Comparison of ENCODE assay signal across 8 cellular contexts in the genomic region with DNA sequence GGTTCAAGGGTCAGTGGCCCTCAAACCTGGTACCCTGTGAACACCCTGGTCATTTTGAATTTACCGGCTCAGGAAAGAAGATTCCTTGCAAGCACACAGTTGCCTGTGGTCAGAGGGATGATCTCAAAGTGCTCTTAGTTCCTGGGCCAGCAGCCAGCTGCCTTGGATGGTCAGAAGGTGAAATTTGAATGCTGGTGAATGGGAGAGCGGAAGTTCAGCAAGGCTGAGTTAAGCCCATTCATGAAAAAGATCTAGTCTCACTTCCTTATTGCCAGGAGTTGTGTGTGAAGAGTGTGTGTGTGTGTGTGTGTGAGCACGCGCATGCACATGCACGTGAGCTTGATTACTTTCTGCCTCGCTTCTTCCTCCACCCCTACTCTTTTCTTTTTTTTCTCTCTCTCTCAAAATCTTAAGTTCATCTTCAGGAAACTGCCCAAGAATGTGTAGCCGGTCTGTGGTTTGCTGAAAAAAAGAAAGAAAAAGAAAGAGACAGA.
DNase-seq lines count a peak whose midpoint lies in the region; ATAC-seq, FAIRE-seq and TF ChIP-seq lines count a peak whose summit lies in the region.

No MANE protein-coding gene starts in this region.

- ATAC-seq in GM21423 (IDR thresholded peaks at IDR 0.05; ENCODE audit: unreplicated experiment) (peak; percentile 46), left lung (peak; percentile 80)
- ATAC-seq in activated naive CD8-positive, alpha-beta T cell treated with anti-CD3 and anti-CD28 coated beads, Interleukin-2, amount 50 U/mL, for 24 hours: no peak

- no peaks in the 10 kb centered on the region for H3K36me3 ChIP-seq in left lung

- TF ChIP-seq CTCF in left lung (IDR thresholded peaks at IDR 0.05) (no peak), D721Med (IDR thresholded peaks at IDR 0.05; ENCODE audit: insufficient read depth, missing control alignments) (no peak)

- peak overlapping the region; percentile 65 for H3K4me3 Mint-ChIP-seq in activated naive CD8-positive, alpha-beta T cell treated with anti-CD3 and anti-CD28 coated beads, Interleukin-2, amount 50 U/mL, for 24 hours

- no peaks in the 10 kb centered on the region for H3K9me3 ChIP-seq in left lung

- peaks cover 67% of the 10 kb centered on the region for H3K4me1 Mint-ChIP-seq in activated naive CD8-positive, alpha-beta T cell treated with anti-CD3 and anti-CD28 coated beads, Interleukin-2, amount 50 U/mL, for 24 hours

- peaks cover 0 to 20% of the 10 kb centered on the region in 2 donors for H3K27me3 ChIP-seq in left lung

- intact Hi-C loops in left lung (cut with DNase I): no loop called here

- H3K27ac Mint-ChIP-seq in activated naive CD8-positive, alpha-beta T cell treated with anti-CD3 and anti-CD28 coated beads, Interleukin-2, amount 50 U/mL, for 24 hours: peak overlapping the region; percentile 89

- H3K27me3 Mint-ChIP-seq in activated naive CD8-positive, alpha-beta T cell treated with anti-CD3 and anti-CD28 coated beads, Interleukin-2, amount 50 U/mL, for 24 hours: no peaks in the 10 kb centered on the region

- in situ Hi-C loops in KBM-7 (cut with MboI; ENCODE audit: low pct_unique_long_range_greater_than_20kb, low sequenced_read_pairs): no loop called here

- no peaks in the 10 kb centered on the region for H3K36me3 Mint-ChIP-seq in activated naive CD8-positive, alpha-beta T cell treated with anti-CD3 and anti-CD28 coated beads, Interleukin-2, amount 50 U/mL, for 24 hours (ENCODE audit: low read depth)

- DNase-seq in KBM-7: peak; percentile 76
- DNase-seq in activated naive CD8-positive, alpha-beta T cell treated with anti-CD3 and anti-CD28 coated beads, Interleukin-2, amount 50 U/mL, for 24 hours: no peak
- peak in 1 of 2 donors; percentile 65 for DNase-seq in left lung
- no peak for DNase-seq in NCI-H1417 (lab: John Stamatoyannopoulos, UW)
- no peak for DNase-seq in NCI-H146 treated with DMSO at 0.1 percent for 48 hours (lab: John Stamatoyannopoulos, UW; ENCODE audit: unreplicated experiment)
- no peak for DNase-seq in D721Med (ENCODE audit: insufficient read length, low spot score)

- H3K4me1 ChIP-seq in left lung: peaks cover 3 to 20% of the 10 kb centered on the region in 2 donors

- FAIRE-seq in D721Med (lab: Jason Lieb, UNC): no peak

- H3K27ac ChIP-seq in left lung: no peak overlapping the region

- no peaks in the 10 kb centered on the region for H3K9me3 Mint-ChIP-seq in activated naive CD8-positive, alpha-beta T cell treated with anti-CD3 and anti-CD28 coated beads, Interleukin-2, amount 50 U/mL, for 24 hours

- H3K4me3 ChIP-seq in GM08714 (ENCODE audit: low read length) (peak overlapping the region; percentile 56; the same call in 1 of the 2 replicates), left lung (no peak overlapping the region)
